ENCODE assay signal across 8 cellular contexts in genomic region chr3:39809181-39809994, GRCh38. TPM values are rescaled to one million over a fixed set of nuclear protein-coding genes. Genes with fewer than 3 reads are reported as not detected.
DNase-seq lines count a peak whose midpoint lies in the region; ATAC-seq, FAIRE-seq and TF ChIP-seq lines count a peak whose summit lies in the region.

TSS of gene MYRIP (plus strand) at chr3:39809609. CDS start at chr3:39900817, 91,208 bp downstream.

- TF ChIP-seq CTCF in D721Med (IDR thresholded peaks at IDR 0.05; ENCODE audit: insufficient read depth, missing control alignments) (no peak), chondrocyte (IDR thresholded peaks at IDR 0.05) (no peak), right lobe of liver (IDR thresholded peaks at IDR 0.05) (peak; percentile 5 to 30 (median 16)), stomach (IDR thresholded peaks at IDR 0.05) (no peak)

- DNase-seq in D721Med (ENCODE audit: insufficient read length, low spot score) = peak; percentile 77
- DNase-seq in NT2/D1 (ENCODE audit: low read depth, low spot score) = peak; percentile 66
- no peak for DNase-seq in chondrocyte (ENCODE audit: low spot score)
- DNase-seq in right lobe of liver = peak; percentile 87 to 93 (median 92)
- DNase-seq in stomach = peak; percentile 90
- no peak for DNase-seq in GDM1 (lab: John Stamatoyannopoulos, UW)

- H3K4me3 ChIP-seq in NT2/D1 (ENCODE audit: insufficient read length, low read depth) (peak within 1 kb of the TSS; percentile 65), right lobe of liver (peak within 1 kb of the TSS; percentile 61 to 88 (median 72)), stomach (peak within 1 kb of the TSS; percentile 57 to 83 (median 70))

- intact Hi-C loops in right lobe of liver (cut with DNase I) (no loop called here), stomach (cut with DNase I; ENCODE audit: low total_unique reads) (no loop called here)

- no peaks in the 10 kb centered on the region for H3K9me3 Mint-ChIP-seq in chondrocyte (ENCODE audit: low read depth)

- no peaks in the 10 kb centered on the region for H3K36me3 Mint-ChIP-seq in chondrocyte (ENCODE audit: low read depth)

- H3K27me3 Mint-ChIP-seq in chondrocyte (ENCODE audit: low read depth) = peaks cover 51% of the 10 kb centered on the region

- FAIRE-seq in D721Med (lab: Jason Lieb, UNC) = no peak

- peak within 1 kb of the TSS; percentile 52 to 74 (median 63) for H3K27ac ChIP-seq in right lobe of liver
- H3K27ac ChIP-seq in stomach = peak within 1 kb of the TSS; percentile 64 to 93 (median 74)

- H3K4me1 Mint-ChIP-seq in chondrocyte (ENCODE audit: low read depth) = peaks cover 20% of the 10 kb centered on the region

- ATAC-seq in GM19397 (IDR thresholded peaks at IDR 0.05; ENCODE audit: unreplicated experiment) (peak; percentile 88), HG03521 (IDR thresholded peaks at IDR 0.05; ENCODE audit: unreplicated experiment) (peak; percentile 66), right lobe of liver (peak; percentile 65 to 91 (median 82))

- no peak within 1 kb of the TSS for H3K27ac Mint-ChIP-seq in chondrocyte (ENCODE audit: unreplicated experiment)

- TF ChIP-seq EP300 in stomach (IDR thresholded peaks at IDR 0.05) = no peak

- TF ChIP-seq POLR2A in right lobe of liver (IDR thresholded peaks at IDR 0.05) (peak; percentile 70), stomach (IDR thresholded peaks at IDR 0.05) (no peak)

- H3K27me3 ChIP-seq in NT2/D1 (ENCODE audit: insufficient read depth, insufficient read length) (peaks cover 75% of the 10 kb centered on the region), right lobe of liver (no peaks in the 10 kb centered on the region), stomach (peaks cover 0 to 49% (median 27%) of the 10 kb centered on the region in 3 donors)

- peak within 1 kb of the TSS; percentile 72 for H3K4me3 Mint-ChIP-seq in chondrocyte (ENCODE audit: unreplicated experiment)

- no peaks in the 10 kb centered on the region for H3K36me3 ChIP-seq in NT2/D1 (ENCODE audit: insufficient read depth, insufficient read length, low read length)
- no peaks in the 10 kb centered on the region for H3K36me3 ChIP-seq in right lobe of liver
- H3K36me3 ChIP-seq in stomach = no peaks in the 10 kb centered on the region

- H3K4me1 ChIP-seq in NT2/D1 (ENCODE audit: insufficient read depth, insufficient read length) = no peaks in the 10 kb centered on the region
- peaks cover 0 to 51% (median 14%) of the 10 kb centered on the region in 4 donors for H3K4me1 ChIP-seq in right lobe of liver
- peaks cover 12 to 40% (median 28%) of the 10 kb centered on the region in 4 donors for H3K4me1 ChIP-seq in stomach

- no peaks in the 10 kb centered on the region for H3K9me3 ChIP-seq in NT2/D1 (ENCODE audit: insufficient read depth, low read length)
- no peaks in the 10 kb centered on the region for H3K9me3 ChIP-seq in right lobe of liver
- H3K9me3 ChIP-seq in stomach = no peaks in the 10 kb centered on the region

- WGBS in right lobe of liver (ENCODE audit: insufficient coverage, low coverage, low lambda C conversion rate, missing lambda C conversion rate) = under 1% methylated on average over 32 of the region's 103 CpGs
- WGBS in stomach, 5 donors = 0 to 4% (median 1%) methylated on average over 10 to 102 of the region's 103 CpGs

- peak within 1 kb of the TSS; percentile 82 for H3K9ac ChIP-seq in NT2/D1 (ENCODE audit: insufficient read length, low read depth)

RNA-seq across cellular contexts. Expression of gene MYRIP, which starts in this region (rescaled TPM):
- total RNA-seq in chondrocyte (0.12 to 0.39 TPM in 2 of 3 replicates, not detected in the other), right lobe of liver (10 to 100 TPM; 14.3 to 23.2 (median 19.0) TPM), stomach (10 to 100 TPM in 2 of 5 donors, 1 to 10 TPM in 3; 5.9 to 20.6 (median 8.8) TPM)
- 1 to 10 TPM; 1.8 to 6.0 (median 4.4) TPM for polyA plus RNA-seq in stomach

Comparison
In these comparisons a context has a peak if more than half of its experiments do, and no peak if none do; other contexts are left out.
1. DNase-seq: peak in D721Med (single experiment), NT2/D1 (single experiment), right lobe of liver (3 of 3) and stomach (single experiment); none in chondrocyte (single experiment) and GDM1 (single experiment).
2. CTCF ChIP-seq: peak in right lobe of liver (4 of 4); none in D721Med (single experiment), chondrocyte (single experiment) and stomach (0 of 7).
3. Peak in every context shown above with its lines, with median percentiles within 50 percentile points of each other: ATAC-seq and H3K4me3 ChIP-seq.